8 cellular contexts compared by ENCODE assay signal in the genomic region with DNA sequence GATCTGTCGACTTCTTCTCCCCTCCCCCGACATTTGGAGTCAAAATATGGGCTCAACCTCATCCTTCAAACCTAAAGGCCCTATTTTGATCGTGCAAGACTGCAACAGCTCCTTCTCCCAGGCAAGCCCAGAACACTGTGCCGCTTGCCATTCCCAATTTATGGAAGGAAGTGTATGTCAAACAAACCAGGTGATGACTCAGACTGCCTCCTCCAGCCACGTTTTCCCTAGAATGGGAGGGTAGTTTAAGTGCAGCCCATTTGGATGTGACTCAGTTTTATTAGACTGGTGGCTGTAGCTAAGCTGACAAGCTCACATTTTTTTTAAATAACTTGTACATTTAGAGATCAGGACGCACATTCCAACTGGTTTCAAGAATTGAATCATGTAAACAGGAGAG.
DNase-seq lines count a peak whose midpoint lies in the region; FAIRE-seq and TF ChIP-seq lines count a peak whose summit lies in the region.

No MANE protein-coding gene starts in this region.

- no peak overlapping the region for H3K27ac Mint-ChIP-seq in glutamatergic neuron (ENCODE audit: unreplicated experiment)

- H3K9ac ChIP-seq in BLaER1: peak overlapping the region; percentile 74
- no peak overlapping the region for H3K9ac ChIP-seq in muscle layer of colon (ENCODE audit: low read length)

- H3K9me3 ChIP-seq in BLaER1 (no peaks in the 10 kb centered on the region; the same call in 1 of the 2 replicates), muscle layer of colon (ENCODE audit: low read length) (no peaks in the 10 kb centered on the region), testis (no peaks in the 10 kb centered on the region)

- H3K9me3 Mint-ChIP-seq in glutamatergic neuron (ENCODE audit: unreplicated experiment): peaks cover 2% of the 10 kb centered on the region

- peak overlapping the region; percentile 70 for H3K4me3 ChIP-seq in BLaER1
- peak overlapping the region; percentile 47 for H3K4me3 ChIP-seq in bronchial epithelial cell (ENCODE audit: low read depth, low read length)
- no peak overlapping the region for H3K4me3 ChIP-seq in muscle layer of colon (ENCODE audit: low read depth in 1 of 2, low read length in 2 of 2)
- no peak overlapping the region for H3K4me3 ChIP-seq in testis

- H3K4me3 Mint-ChIP-seq in glutamatergic neuron (ENCODE audit: unreplicated experiment): no peak overlapping the region

- TF ChIP-seq CTCF in bronchial epithelial cell (IDR thresholded peaks at IDR 0.05; ENCODE audit: insufficient read depth, low read length, severe bottlenecking) (no peak), glutamatergic neuron (IDR thresholded peaks at IDR 0.05; ENCODE audit: partially characterized antibody, unreplicated experiment) (no peak), testis (IDR thresholded peaks at IDR 0.05) (no peak)

- peaks cover 2% of the 10 kb centered on the region for H3K27me3 Mint-ChIP-seq in glutamatergic neuron (ENCODE audit: unreplicated experiment)

- no peaks in the 10 kb centered on the region for H3K36me3 ChIP-seq in BLaER1
- H3K36me3 ChIP-seq in bronchial epithelial cell (ENCODE audit: control insufficient read depth, insufficient read depth, low read length): no peaks in the 10 kb centered on the region
- no peaks in the 10 kb centered on the region for H3K36me3 ChIP-seq in muscle layer of colon (ENCODE audit: insufficient read depth, low read length)
- H3K36me3 ChIP-seq in testis (ENCODE audit: low read depth, missing control alignments): no peaks in the 10 kb centered on the region

- peak overlapping the region; percentile 64 for H3K27ac ChIP-seq in BLaER1
- H3K27ac ChIP-seq in muscle layer of colon (ENCODE audit: low read depth, low read length): peak overlapping the region; percentile 42
- H3K27ac ChIP-seq in testis: no peak overlapping the region

- H3K4me2 ChIP-seq in BLaER1: peak overlapping the region; percentile 70

- H3K36me3 Mint-ChIP-seq in glutamatergic neuron (ENCODE audit: unreplicated experiment): no peaks in the 10 kb centered on the region

- H3K4me1 Mint-ChIP-seq in glutamatergic neuron (ENCODE audit: low read depth, unreplicated experiment): peaks cover 3% of the 10 kb centered on the region

- TF ChIP-seq POLR2A in testis (IDR thresholded peaks at IDR 0.05): no peak

- H3K27me3 ChIP-seq in BLaER1 (no peaks in the 10 kb centered on the region), bronchial epithelial cell (ENCODE audit: control insufficient read depth, insufficient read depth, low read length) (no peaks in the 10 kb centered on the region), muscle layer of colon (ENCODE audit: control insufficient read depth in 1 of 2, insufficient read depth in 2 of 2, low read length in 2 of 2) (no peaks in the 10 kb centered on the region), testis (no peaks in the 10 kb centered on the region)

- intact Hi-C loops in testis (cut with DNase I; ENCODE audit: low total_unique reads): no loop called here

- peak; percentile 22 to 37 for DNase-seq in Kasumi-1 (lab: John Stamatoyannopoulos, UW)
- DNase-seq in bronchial epithelial cell (ENCODE audit: low read depth): peak; percentile 91
- no peak for DNase-seq in glutamatergic neuron
- DNase-seq in NCI-H2196 treated with DMSO at 0.1 percent for 48 hours (lab: John Stamatoyannopoulos, UW; ENCODE audit: unreplicated experiment): no peak
- DNase-seq in testis: no peak
- DNase-seq in MV-4-11 (lab: John Stamatoyannopoulos, UW): no peak

- H4K20me1 ChIP-seq in BLaER1: no peaks in the 10 kb centered on the region

- H3K4me1 ChIP-seq in BLaER1: peaks cover 33% of the 10 kb centered on the region
- H3K4me1 ChIP-seq in muscle layer of colon (ENCODE audit: insufficient read depth, low read length): no peaks in the 10 kb centered on the region
- H3K4me1 ChIP-seq in testis: no peaks in the 10 kb centered on the region

- no peak for FAIRE-seq in bronchial epithelial cell (lab: Jason Lieb, UNC)

- 48 to 61% methylated on average over 6 of the region's 6 CpGs for WGBS in testis, 2 donors

Comparison
In these comparisons a context has a peak if more than half of its experiments do, and no peak if none do; other contexts are left out.
1. H3K27ac ChIP-seq: peak in BLaER1 (single experiment) and muscle layer of colon (single experiment); none in testis (0 of 2).
2. H3K4me3 ChIP-seq: peak in BLaER1 (single experiment) and bronchial epithelial cell (single experiment); none in muscle layer of colon (0 of 2) and testis (0 of 2).
3. DNase-seq: peak in Kasumi-1 (2 of 2) and bronchial epithelial cell (single experiment); none in glutamatergic neuron (single experiment), NCI-H2196 treated with DMSO at 0.1 percent for 48 hours (single experiment), testis (single experiment) and MV-4-11 (single experiment).